Comparison of ENCODE assay signal across 8 cellular contexts in the genomic region with DNA sequence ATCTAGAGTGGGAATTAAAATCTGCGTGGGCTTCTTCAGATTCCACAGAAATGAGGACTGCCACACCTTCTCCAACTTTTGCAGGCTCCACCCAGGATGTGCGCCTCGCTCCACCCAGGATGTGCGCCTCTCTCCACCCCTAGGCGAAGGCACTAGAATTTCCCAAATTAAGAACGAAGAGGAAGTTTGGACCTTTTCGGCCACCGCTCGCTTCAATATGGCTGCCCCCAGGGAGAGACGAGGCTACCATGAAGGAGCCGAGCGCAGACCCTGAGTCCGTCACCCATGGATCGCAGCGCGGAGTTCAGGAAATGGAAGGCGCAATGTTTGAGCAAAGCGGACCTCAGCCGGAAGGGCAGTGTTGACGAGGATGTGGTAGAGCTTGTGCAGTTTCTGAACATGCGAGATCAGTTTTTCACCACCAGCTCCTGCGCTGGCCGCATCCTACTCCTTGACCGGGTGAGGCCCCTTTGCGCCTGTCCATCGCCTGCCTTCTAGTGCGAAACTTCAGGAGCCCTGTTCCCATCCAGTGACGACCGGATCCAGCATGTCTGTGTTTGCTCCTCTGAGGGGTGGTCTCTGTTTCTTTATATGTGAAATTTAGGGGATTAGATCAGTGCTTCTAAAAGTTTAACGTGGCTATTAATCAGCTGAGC. TPM values are rescaled to one million over a fixed set of nuclear protein-coding genes. Genes with fewer than 3 reads are reported as not detected.
DNase-seq lines count a peak whose midpoint lies in the region; ATAC-seq lines count a peak whose summit lies in the region.

A gene with protein sequence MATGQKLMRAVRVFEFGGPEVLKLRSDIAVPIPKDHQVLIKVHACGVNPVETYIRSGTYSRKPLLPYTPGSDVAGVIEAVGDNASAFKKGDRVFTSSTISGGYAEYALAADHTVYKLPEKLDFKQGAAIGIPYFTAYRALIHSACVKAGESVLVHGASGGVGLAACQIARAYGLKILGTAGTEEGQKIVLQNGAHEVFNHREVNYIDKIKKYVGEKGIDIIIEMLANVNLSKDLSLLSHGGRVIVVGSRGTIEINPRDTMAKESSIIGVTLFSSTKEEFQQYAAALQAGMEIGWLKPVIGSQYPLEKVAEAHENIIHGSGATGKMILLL (minus strand): TSS at position 91 of the 656 bp plus-strand sequence. CDS start 8,229 bp downstream, outside the sequence.
A gene with protein sequence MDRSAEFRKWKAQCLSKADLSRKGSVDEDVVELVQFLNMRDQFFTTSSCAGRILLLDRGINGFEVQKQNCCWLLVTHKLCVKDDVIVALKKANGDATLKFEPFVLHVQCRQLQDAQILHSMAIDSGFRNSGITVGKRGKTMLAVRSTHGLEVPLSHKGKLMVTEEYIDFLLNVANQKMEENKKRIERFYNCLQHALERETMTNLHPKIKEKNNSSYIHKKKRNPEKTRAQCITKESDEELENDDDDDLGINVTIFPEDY (plus strand): TSS at position 193 of the 656 bp plus-strand sequence. CDS start 93 bp downstream, at position 286.

- peak; percentile 75 for ATAC-seq in GM21360 (IDR thresholded peaks at IDR 0.05; ENCODE audit: unreplicated experiment)

- H3K9me3 ChIP-seq in mesodermal cell (ENCODE audit: control insufficient read depth, low read length): no peaks in the 10 kb centered on the region

- WGBS in mesodermal cell (ENCODE audit: insufficient coverage in 2 of 2), 2 experiments: 14 to 18% methylated on average over 23 to 27 of the region's 30 CpGs

- H3K4me3 ChIP-seq in mesodermal cell (ENCODE audit: extremely low read depth, insufficient read depth, low read length, poor library complexity, severe bottlenecking): peak within 1 kb of the TSS; percentile 60

- H3K27ac ChIP-seq in mesodermal cell (ENCODE audit: low read depth, low read length, severe bottlenecking): peak within 1 kb of the TSS; percentile 96

- H3K4me1 ChIP-seq in mesodermal cell (ENCODE audit: control insufficient read depth, insufficient read depth, low read length, poor library complexity, severe bottlenecking): peaks cover 24% of the 10 kb centered on the region

- in situ Hi-C loops in endometrial microvascular endothelial cells (cut with HindIII; ENCODE audit: inconsistent ontology term, low pct_unique_long_range_greater_than_20kb, low sequenced_read_pairs): no loop called here

- peaks cover 25% of the 10 kb centered on the region for H3K36me3 ChIP-seq in mesodermal cell (ENCODE audit: control insufficient read depth, insufficient read depth, low read length)

- DNase-seq in COLO668 (lab: John Stamatoyannopoulos, UW; ENCODE audit: unreplicated experiment): peak; percentile 97
- peak; percentile 89 for DNase-seq in HT1080 (ENCODE audit: low read depth)
- DNase-seq in NOMO-1 treated with dmso at 0.1 percent for 144 hours (lab: John Stamatoyannopoulos, UW; ENCODE audit: unreplicated experiment): peak; percentile 89
- DNase-seq in activated CD8-positive, alpha-beta memory T cell treated with anti-CD3 and anti-CD28 coated beads for 48 hours (ENCODE audit: low read depth in 2 of 3, low spot score in 2 of 3): peak; percentile 52 to 60 (median 59)
- DNase-seq in stimulated activated CD8-positive, alpha-beta memory T cell treated with anti-CD3 and anti-CD28 coated beads, Interleukin-15, amount 100 ng/mL, for 4 hours (ENCODE audit: low read depth in 2 of 2): peak; percentile 61 to 69

RNA-seq across cellular contexts. Expression of the first gene that starts in this region (rescaled TPM):
- 33.8 and 40.1 TPM in 2 replicates for total RNA-seq in HT1080 (2014; rRNA removed; shearing (Covaris generic))
- polyA plus RNA-seq in HT1080 (2015; cell fraction: cytosol; rRNA removed): 44.3 and 47.2 TPM in 2 replicates
- polyA plus RNA-seq in HT1080 (2015; cell fraction: nucleus; rRNA removed): 52.8 and 53.7 TPM in 2 replicates
- total RNA-seq in endometrial microvascular endothelial cells (ENCODE audit: inconsistent ontology term): 22.1 TPM
- polyA plus RNA-seq in mesodermal cell (2013, experiment 1 of 2): 51.7 TPM
- 55.0 TPM for polyA plus RNA-seq in mesodermal cell (2013, experiment 2 of 2)

RNA-seq across cellular contexts. Expression of the second gene that starts in this region (rescaled TPM):
- 23.7 and 24.1 TPM in 2 replicates for total RNA-seq in HT1080 (2014; rRNA removed; shearing (Covaris generic))
- polyA plus RNA-seq in HT1080 (2015; cell fraction: cytosol; rRNA removed): 34.5 and 38.5 TPM in 2 replicates
- polyA plus RNA-seq in HT1080 (2015; cell fraction: nucleus; rRNA removed): 22.8 and 28.6 TPM in 2 replicates
- 17.9 TPM for total RNA-seq in endometrial microvascular endothelial cells (ENCODE audit: inconsistent ontology term)
- polyA plus RNA-seq in mesodermal cell (2013, experiment 1 of 2): 16.1 TPM
- 21.4 TPM for polyA plus RNA-seq in mesodermal cell (2013, experiment 2 of 2)

Comparison
In these comparisons a context has a peak if more than half of its experiments do, and no peak if none do; other contexts are left out.
1. Peak in every context shown above with its lines: DNase-seq, ATAC-seq, H3K4me3 ChIP-seq and H3K27ac ChIP-seq.